ENCODE assay signal across 29 cellular contexts in the genomic region with DNA sequence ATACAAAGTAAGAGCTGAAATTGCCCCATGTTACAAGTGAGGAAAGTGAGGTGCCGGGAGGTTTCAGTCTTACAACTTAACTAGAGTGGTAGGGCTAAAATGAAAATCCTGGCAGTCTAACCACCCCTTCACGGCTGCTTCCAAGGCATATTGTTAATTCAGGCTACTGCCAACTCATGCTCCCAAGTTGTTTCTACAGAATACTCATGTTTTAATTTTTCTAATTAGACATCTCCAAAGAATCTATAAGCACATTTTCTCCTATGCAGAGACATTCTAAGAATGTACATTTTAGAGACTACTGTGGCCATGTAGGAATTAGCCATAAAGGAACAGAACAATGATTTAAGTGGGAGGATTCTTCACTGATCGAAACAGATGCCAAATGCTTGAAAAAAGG.
"Had no signal": no experiment of that assay in that cellular context is flagged by ENCODE, and none has a peak within 500 bp of the region (broad histone marks: within the 10 kb centered on the region; RNA-seq: fewer than 3 reads in every experiment).

No MANE protein-coding gene starts in this region.

- H3K4me2 ChIP-seq: smooth muscle cell had no signal

- ATAC-seq: activated CD4-positive, alpha-beta T cell treated with anti-CD3 and anti-CD28 coated beads for 36 hours; activated CD8-positive, alpha-beta memory T cell treated with anti-CD3 and anti-CD28 coated beads, Interleukin-2, amount 10 ng/mL, durations not matched to agents 7 days and 5 days; activated CD8-positive, alpha-beta T cell treated with anti-CD3 and anti-CD28 coated beads, Interleukin-2, amount 10 ng/mL, durations not matched to agents 7 days and 5 days; activated naive CD8-positive, alpha-beta T cell treated with anti-CD3 and anti-CD28 coated beads, Interleukin-2, amount 50 U/mL, for 24 hours; body of pancreas; mucosa of descending colon; right lobe of liver; stimulated activated memory B cell treated with anti-CD40 and anti-IgM and Interleukin-4, amounts not matched to agents 10 μg/mL and 1 μg/mL and 100 μg/mL, for 72 hours; stimulated activated naive CD8-positive, alpha-beta T cell treated with anti-CD3 and anti-CD28 coated beads, Interleukin-15, amount 100 ng/mL, for 72 hours had no signal

- H3K27ac ChIP-seq: body of pancreas, epithelial cell of prostate, esophagus squamous epithelium, left ventricle myocardium inferior, right lobe of liver, vagina had no signal

- H3K9me3 Mint-ChIP-seq: activated naive CD4-positive, alpha-beta T cell treated with anti-CD3 and anti-CD28 coated beads, Interleukin-2, amount 50 U/mL, for 24 hours; activated naive CD8-positive, alpha-beta T cell treated with anti-CD3 and anti-CD28 coated beads, Interleukin-2, amount 50 U/mL, for 24 hours; activated T-helper 2 cell treated with anti-CD3 and anti-CD28 coated beads, Interferon-gamma antibody, Interleukin-2, Interleukin-4, amounts not matched to agents 10 μg/mL and 5 μg/mL and 100 μg/mL, durations not matched to agents 14 hours and 24 hours and 36 hours; nephron; stimulated activated memory B cell treated with anti-CD40 and anti-IgM and Interleukin-4, amounts not matched to agents 10 μg/mL and 1 μg/mL and 100 μg/mL, for 72 hours; stimulated activated naive CD8-positive, alpha-beta T cell treated with anti-CD3 and anti-CD28 coated beads, Interleukin-15, amount 100 ng/mL, for 72 hours; T-helper 2 cell treated with Interferon-gamma antibody and Interleukin-4, amounts not matched to agents 5 μg/mL and 100 μg/mL, for 36 hours; type B pancreatic cell had no signal

- H3K4me3 Mint-ChIP-seq: activated CD4-positive, alpha-beta T cell treated with anti-CD3 and anti-CD28 coated beads for 36 hours; activated CD8-positive, alpha-beta memory T cell treated with anti-CD3 and anti-CD28 coated beads, Interleukin-2, amount 10 ng/mL, durations not matched to agents 7 days and 5 days; activated CD8-positive, alpha-beta T cell treated with anti-CD3 and anti-CD28 coated beads, Interleukin-2, amount 10 ng/mL, durations not matched to agents 7 days and 5 days; activated naive CD4-positive, alpha-beta T cell treated with anti-CD3 and anti-CD28 coated beads, Interleukin-2, amount 50 U/mL, for 24 hours; activated naive CD8-positive, alpha-beta T cell treated with anti-CD3 and anti-CD28 coated beads, Interleukin-2, amount 50 U/mL, for 24 hours; nephron; stimulated activated memory B cell treated with anti-CD40 and anti-IgM and Interleukin-4, amounts not matched to agents 10 μg/mL and 1 μg/mL and 100 μg/mL, for 72 hours; stimulated activated naive CD8-positive, alpha-beta T cell treated with anti-CD3 and anti-CD28 coated beads, Interleukin-15, amount 100 ng/mL, for 72 hours; T-helper 2 cell treated with Interferon-gamma antibody and Interleukin-4, amounts not matched to agents 5 μg/mL and 100 μg/mL, for 36 hours; type B pancreatic cell had no signal

- H3K4me1 ChIP-seq: right lobe of liver had no signal

- H3K36me3 Mint-ChIP-seq: activated CD8-positive, alpha-beta memory T cell treated with anti-CD3 and anti-CD28 coated beads, Interleukin-2, amount 10 ng/mL, durations not matched to agents 7 days and 5 days; activated naive CD4-positive, alpha-beta T cell treated with anti-CD3 and anti-CD28 coated beads, Interleukin-2, amount 50 U/mL, for 24 hours; stimulated activated memory B cell treated with anti-CD40 and anti-IgM and Interleukin-4, amounts not matched to agents 10 μg/mL and 1 μg/mL and 100 μg/mL, for 72 hours; type B pancreatic cell had no signal

- H3K27me3 Mint-ChIP-seq: stimulated activated memory B cell treated with anti-CD40 and anti-IgM and Interleukin-4, amounts not matched to agents 10 μg/mL and 1 μg/mL and 100 μg/mL, for 72 hours; type B pancreatic cell had no signal

- H3K36me3 ChIP-seq: esophagus squamous epithelium, left ventricle myocardium inferior, right lobe of liver, vagina had no signal

- DNase-seq: activated CD4-positive, alpha-beta T cell treated with anti-CD3 and anti-CD28 coated beads for 36 hours; activated CD4-positive, CD25-positive, alpha-beta regulatory T cell; activated CD8-positive, alpha-beta memory T cell treated with anti-CD3 and anti-CD28 coated beads, Interleukin-2, amount 10 ng/mL, durations not matched to agents 7 days and 5 days; activated CD8-positive, alpha-beta T cell treated with anti-CD3 and anti-CD28 coated beads, Interleukin-2, amount 10 ng/mL, durations not matched to agents 7 days and 5 days; activated naive CD8-positive, alpha-beta T cell treated with anti-CD3 and anti-CD28 coated beads, Interleukin-2, amount 50 U/mL, for 24 hours; activated T-cell treated with anti-CD3 and anti-CD28 coated beads, Interleukin-2, amount 50 U/mL, for 48 hours; body of pancreas; dermis blood vessel endothelial cell; effector CD4-positive, alpha-beta T cell; esophagus squamous epithelium; left ventricle myocardium inferior; mucosa of descending colon; right lobe of liver; stimulated activated CD4-positive, alpha-beta T cell treated with anti-CD3 and anti-CD28 coated beads, Interleukin-1b, Interleukin-23, amount 100 ng/mL, for 48 hours; stimulated activated CD4-positive, alpha-beta T cell treated with anti-CD3 and anti-CD28 coated beads, Interleukin-4, amount 100 ng/mL, for 4 hours; stimulated activated CD8-positive, alpha-beta memory T cell treated with anti-CD3 and anti-CD28 coated beads, Interleukin-4, amount 100 ng/mL, for 48 hours; stimulated activated naive CD8-positive, alpha-beta T cell treated with anti-CD3 and anti-CD28 coated beads, Interleukin-15, amount 100 ng/mL, for 72 hours; substantia nigra; T-helper 1 cell had no signal

- H3K27ac Mint-ChIP-seq: activated CD4-positive, alpha-beta T cell treated with anti-CD3 and anti-CD28 coated beads for 36 hours; activated CD8-positive, alpha-beta memory T cell treated with anti-CD3 and anti-CD28 coated beads, Interleukin-2, amount 10 ng/mL, durations not matched to agents 7 days and 5 days; activated CD8-positive, alpha-beta T cell treated with anti-CD3 and anti-CD28 coated beads, Interleukin-2, amount 10 ng/mL, durations not matched to agents 7 days and 5 days; activated naive CD4-positive, alpha-beta T cell treated with anti-CD3 and anti-CD28 coated beads, Interleukin-2, amount 50 U/mL, for 24 hours; activated naive CD8-positive, alpha-beta T cell treated with anti-CD3 and anti-CD28 coated beads, Interleukin-2, amount 50 U/mL, for 24 hours; activated T-helper 2 cell treated with anti-CD3 and anti-CD28 coated beads, Interferon-gamma antibody, Interleukin-2, Interleukin-4, amounts not matched to agents 10 μg/mL and 5 μg/mL and 100 μg/mL, durations not matched to agents 14 hours and 24 hours and 36 hours; nephron; stimulated activated memory B cell treated with anti-CD40 and anti-IgM and Interleukin-4, amounts not matched to agents 10 μg/mL and 1 μg/mL and 100 μg/mL, for 72 hours; stimulated activated naive CD8-positive, alpha-beta T cell treated with anti-CD3 and anti-CD28 coated beads, Interleukin-15, amount 100 ng/mL, for 72 hours; T-helper 2 cell treated with Interferon-gamma antibody and Interleukin-4, amounts not matched to agents 5 μg/mL and 100 μg/mL, for 36 hours; type B pancreatic cell had no signal

- H3K27me3 ChIP-seq: body of pancreas, esophagus squamous epithelium, vagina had no signal

- H3K9me3 ChIP-seq: body of pancreas, esophagus squamous epithelium, left ventricle myocardium inferior, mucosa of descending colon, right lobe of liver, vagina had no signal

- H3K4me3 ChIP-seq: body of pancreas, esophagus squamous epithelium, left ventricle myocardium inferior, lung, mucosa of descending colon, right lobe of liver, smooth muscle cell, vagina had no signal
